ENCODE assay signal across 8 cellular contexts in the genomic region with DNA sequence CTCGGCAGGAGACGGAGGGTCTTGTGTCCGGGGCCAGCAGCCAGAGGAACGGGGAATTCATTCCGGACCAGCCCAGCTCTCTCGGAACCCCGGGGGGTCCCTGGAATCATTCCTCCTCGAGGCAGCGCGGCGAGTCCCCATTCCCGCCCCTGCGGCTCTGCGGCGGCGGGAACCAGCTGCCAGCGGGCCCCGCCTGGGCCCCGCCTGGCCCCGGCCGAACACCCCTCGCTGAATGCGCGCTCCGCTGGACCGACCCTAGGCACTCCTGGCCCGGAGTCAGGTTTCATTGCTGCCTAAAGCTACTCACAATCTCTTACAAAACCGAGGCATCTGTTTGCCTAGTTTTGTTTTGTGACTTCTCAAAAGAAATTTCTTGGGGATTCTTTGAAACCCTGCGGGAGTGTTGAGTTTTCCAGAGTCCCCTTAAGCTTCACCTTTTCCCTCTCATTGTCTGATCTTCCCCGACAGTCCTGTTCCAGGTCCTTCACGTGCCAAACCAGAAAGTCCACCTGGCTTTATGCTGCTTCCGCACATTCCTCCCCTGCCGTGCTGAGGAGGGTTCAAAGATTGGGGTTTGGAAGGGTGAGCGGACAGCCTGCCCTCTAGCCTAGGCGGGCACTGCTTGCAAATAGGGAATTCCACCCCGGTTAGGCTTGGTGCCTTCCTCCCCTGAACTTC. TPM values are rescaled to one million over a fixed set of nuclear protein-coding genes. Genes with fewer than 3 reads are reported as not detected.
A peak's percentile ranks its signal among the peaks of the same experiment; 100 is the strongest.
DNase-seq lines count a peak whose midpoint lies in the region; ATAC-seq and TF ChIP-seq lines count a peak whose summit lies in the region.

No MANE protein-coding gene starts in this region.

- peaks cover 32% of the 10 kb centered on the region for H3K79me2 ChIP-seq in OCI-LY3 (ENCODE audit: low read length)

- no peaks in the 10 kb centered on the region for H3K36me3 ChIP-seq in OCI-LY3 (replicated peaks; ENCODE audit: low read depth, low read length)
- H3K36me3 ChIP-seq in left lung, result no peaks in the 10 kb centered on the region
- H3K36me3 ChIP-seq in stomach smooth muscle (ENCODE audit: control insufficient read depth in 2 of 2, insufficient read depth in 2 of 2, low read length in 2 of 2), result no peaks in the 10 kb centered on the region

- DNase-seq in activated CD8-positive, alpha-beta memory T cell treated with anti-CD3 and anti-CD28 coated beads for 24 hours, result peak; percentile 64
- DNase-seq in activated CD8-positive, alpha-beta memory T cell treated with anti-CD3 and anti-CD28 coated beads, Interleukin-2, amount 50 U/mL, for 4 hours, result no peak
- DNase-seq in choroid plexus epithelial cell (ENCODE audit: low read depth), result peak; percentile 59
- peak; percentile 42 to 82 for DNase-seq in left lung
- DNase-seq in NCI-H1694 treated with DMSO at 0.1 percent for 48 hours (lab: John Stamatoyannopoulos, UW), result no peak

- peak overlapping the region; percentile 90 for H3K4me2 ChIP-seq in OCI-LY3 (ENCODE audit: low read length)

- H3K9ac ChIP-seq in OCI-LY3 (ENCODE audit: low read length), result peak overlapping the region; percentile 75
- peak overlapping the region; percentile 93 for H3K9ac ChIP-seq in stomach smooth muscle (ENCODE audit: low read length in 2 of 2)

- ATAC-seq in HG02798 (IDR thresholded peaks at IDR 0.05; ENCODE audit: poor library complexity, unreplicated experiment), result peak; percentile 23
- peak; percentile 72 for ATAC-seq in left lung

- peaks cover 9% of the 10 kb centered on the region; the same call in 1 of the 2 replicates for H4K20me1 ChIP-seq in OCI-LY3 (ENCODE audit: insufficient read depth, low read length)

- intact Hi-C loops in left lung (cut with DNase I), result no loop called here

- H3K4me1 ChIP-seq in OCI-LY3 (ENCODE audit: low read length) (peaks cover 46% of the 10 kb centered on the region), left lung (peaks cover 4 to 29% of the 10 kb centered on the region in 2 donors), stomach smooth muscle (ENCODE audit: control insufficient read depth, insufficient read depth, low read length) (peaks cover 13% of the 10 kb centered on the region)

- peak overlapping the region; percentile 51 for H3K27ac ChIP-seq in OCI-LY3 (ENCODE audit: low read length)
- H3K27ac ChIP-seq in left lung, result peak overlapping the region; percentile 85 to 95
- H3K27ac ChIP-seq in stomach smooth muscle (ENCODE audit: low read length), result peak overlapping the region; percentile 90

- H3K9me3 ChIP-seq in OCI-LY3 (ENCODE audit: insufficient read depth, low read length) (no peaks in the 10 kb centered on the region), left lung (no peaks in the 10 kb centered on the region), stomach smooth muscle (ENCODE audit: control insufficient read depth in 2 of 2, low read length in 2 of 2) (no peaks in the 10 kb centered on the region)

- peak overlapping the region; percentile 76 for H3K4me3 ChIP-seq in OCI-LY3 (ENCODE audit: low read length)
- peak overlapping the region; percentile 89 for H3K4me3 ChIP-seq in choroid plexus epithelial cell (ENCODE audit: low read depth, low read length)
- H3K4me3 ChIP-seq in left lung, result peak overlapping the region; percentile 64 to 90
- peak overlapping the region; percentile 97 to 98 for H3K4me3 ChIP-seq in stomach smooth muscle (ENCODE audit: low read length in 2 of 2)

- peak overlapping the region; percentile 88 for H2AFZ ChIP-seq in OCI-LY3 (ENCODE audit: low read depth, low read length)

- TF ChIP-seq CTCF in OCI-LY3 (IDR thresholded peaks at IDR 0.05; ENCODE audit: low read depth, low read length) (no peak), choroid plexus epithelial cell (conservative IDR thresholded peaks at IDR 0.05; ENCODE audit: low read depth, low read length) (no peak), left lung (IDR thresholded peaks at IDR 0.05) (no peak)

- H3K27me3 ChIP-seq in OCI-LY3 (ENCODE audit: low read depth, low read length), result peaks cover 20% of the 10 kb centered on the region
- H3K27me3 ChIP-seq in left lung, result peaks cover 0 to 9% of the 10 kb centered on the region in 2 donors
- H3K27me3 ChIP-seq in stomach smooth muscle (ENCODE audit: control insufficient read depth in 1 of 2, insufficient read depth in 2 of 2, low read length in 2 of 2), result no peaks in the 10 kb centered on the region

RNA-seq across cellular contexts. Expression of a gene that starts 0.8 kb away (rescaled TPM):
- 10 to 100 TPM; 22.0 to 25.4 TPM for total RNA-seq in left lung

RNA-seq across cellular contexts. Expression of a gene that starts 48.7 kb away (rescaled TPM):
- total RNA-seq in left lung, result 1 to 10 TPM; 7.4 to 8.9 TPM

Comparison
In these comparisons a context has a peak if more than half of its experiments do, and no peak if none do; other contexts are left out.
1. DNase-seq: peak in activated CD8-positive, alpha-beta memory T cell treated with anti-CD3 and anti-CD28 coated beads for 24 hours (single experiment), choroid plexus epithelial cell (single experiment) and left lung (2 of 2); none in activated CD8-positive, alpha-beta memory T cell treated with anti-CD3 and anti-CD28 coated beads, Interleukin-2, amount 50 U/mL, for 4 hours (single experiment) and NCI-H1694 treated with DMSO at 0.1 percent for 48 hours (single experiment).
2. Peak in every context shown above with its lines, with median percentiles within 50 percentile points of each other: H3K27ac ChIP-seq and H3K4me3 ChIP-seq.